Comparison of ENCODE assay signal across 16 cellular contexts in genomic region chr11:17010851-17011420, GRCh38. TPM values are rescaled to one million over a fixed set of nuclear protein-coding genes. Genes with fewer than 3 reads are reported as not detected.
DNase-seq lines count a peak whose midpoint lies in the region; ATAC-seq and TF ChIP-seq lines count a peak whose summit lies in the region.
"Had no signal": no experiment of that assay in that cellular context is flagged by ENCODE, and none has a peak within 500 bp of the region (broad histone marks: within the 10 kb centered on the region; RNA-seq: fewer than 3 reads in every experiment).

No MANE protein-coding gene starts in this region.

- H2AK5ac ChIP-seq in neuronal stem cell (ENCODE audit: low read depth, low read length), result no peak overlapping the region

- H3K14ac ChIP-seq in neuronal stem cell (ENCODE audit: low read length), result no peak overlapping the region

- H3K4ac ChIP-seq in neuronal stem cell (ENCODE audit: low read length), result no peak overlapping the region

- no peak overlapping the region for H2BK12ac ChIP-seq in neuronal stem cell (ENCODE audit: low read length)

- 72 to 77% methylated on average over 5 to 8 of the region's 8 CpGs for WGBS in endodermal cell (ENCODE audit: insufficient coverage in 1 of 2, insufficient read length in 1 of 2), 2 experiments
- WGBS in neuronal stem cell (ENCODE audit: extremely low coverage in 2 of 2, insufficient read length in 2 of 2, insufficient replicate concordance in 1 of 2), 2 donors, result no CpG with 5 or more reads among the region's 8 CpGs

- H4K91ac ChIP-seq in neuronal stem cell (ENCODE audit: low read depth, low read length, poor library complexity), result no peak overlapping the region

- DNase-seq in ELF-1 (ENCODE audit: low read depth, low spot score) (peak; percentile 72), NCI-H526 (lab: John Stamatoyannopoulos, UW) (peak; percentile 59 to 72), endodermal cell (peak; percentile 65), neuronal stem cell (ENCODE audit: low spot score) (no peak), SW 1271 (lab: John Stamatoyannopoulos, UW) (no peak)
- no peak for DNase-seq in activated naive CD8-positive, alpha-beta T cell treated with anti-CD3 and anti-CD28 coated beads for 36 hours
- DNase-seq: DMS 273 treated with DMSO at 0.1 percent for 48 hours, MV-4-11, NCI-H1436, NCI-H2029, NCI-H524, OCI-M1, SJCRH30 had no signal

- TF ChIP-seq CTCF in endodermal cell (conservative IDR thresholded peaks at IDR 0.05), result peak; percentile 30

- H3K4me3 Mint-ChIP-seq in endodermal cell, result no peak overlapping the region
- no peak overlapping the region for H3K4me3 Mint-ChIP-seq in activated naive CD8-positive, alpha-beta T cell treated with anti-CD3 and anti-CD28 coated beads for 36 hours

- no peak overlapping the region for H3K18ac ChIP-seq in neuronal stem cell (ENCODE audit: low read length)

- H3K4me1 Mint-ChIP-seq in endodermal cell, result peaks cover 5% of the 10 kb centered on the region
- H3K4me1 Mint-ChIP-seq in activated naive CD8-positive, alpha-beta T cell treated with anti-CD3 and anti-CD28 coated beads for 36 hours, result peaks cover 7% of the 10 kb centered on the region

- H2BK120ac ChIP-seq in neuronal stem cell (ENCODE audit: low read depth, low read length), result no peak overlapping the region

- H2BK15ac ChIP-seq in neuronal stem cell (ENCODE audit: low read length), result no peak overlapping the region

- H3K36me3 Mint-ChIP-seq in endodermal cell (ENCODE audit: low read depth), result no peaks in the 10 kb centered on the region
- no peaks in the 10 kb centered on the region for H3K36me3 Mint-ChIP-seq in activated naive CD8-positive, alpha-beta T cell treated with anti-CD3 and anti-CD28 coated beads for 36 hours

- no peak overlapping the region for H2BK5ac ChIP-seq in neuronal stem cell (ENCODE audit: low read length)

- H3K23ac ChIP-seq in neuronal stem cell (ENCODE audit: low read depth, low read length, poor library complexity), result peak overlapping the region; percentile 56

- H3K27ac ChIP-seq in endodermal cell (ENCODE audit: low read depth, low read length), result no peak overlapping the region
- H3K27ac ChIP-seq in neuronal stem cell (replicated peaks; ENCODE audit: low read length), result no peak overlapping the region
- H3K27ac ChIP-seq: C4-2B, SJCRH30 had no signal

- peaks cover 16% of the 10 kb centered on the region for H3K27me3 Mint-ChIP-seq in endodermal cell (ENCODE audit: insufficient read depth)
- peaks cover 17% of the 10 kb centered on the region for H3K27me3 Mint-ChIP-seq in activated naive CD8-positive, alpha-beta T cell treated with anti-CD3 and anti-CD28 coated beads for 36 hours

- no peak overlapping the region for H4K8ac ChIP-seq in neuronal stem cell (ENCODE audit: low read depth, low read length)

- H3K4me3 ChIP-seq in endodermal cell (ENCODE audit: low read length) (no peak overlapping the region), neuronal stem cell (ENCODE audit: low read length in 2 of 2) (no peak overlapping the region)
- H3K4me3 ChIP-seq: HAP-1, SJCRH30 had no signal

- no peaks in the 10 kb centered on the region for H3K79me1 ChIP-seq in neuronal stem cell (ENCODE audit: low read depth, low read length)

- no peaks in the 10 kb centered on the region for H3K9me3 Mint-ChIP-seq in endodermal cell
- no peaks in the 10 kb centered on the region for H3K9me3 Mint-ChIP-seq in activated naive CD8-positive, alpha-beta T cell treated with anti-CD3 and anti-CD28 coated beads for 36 hours

- no peak overlapping the region for H2AFZ ChIP-seq in neuronal stem cell (ENCODE audit: low read length)

- H3K9ac ChIP-seq in endodermal cell (ENCODE audit: extremely low read depth, low read length, poor library complexity, severe bottlenecking) (no peak overlapping the region), neuronal stem cell (ENCODE audit: low read depth, low read length, poor library complexity) (peak overlapping the region; percentile 39)

- peaks cover 49% of the 10 kb centered on the region for H3K27me3 ChIP-seq in endodermal cell (ENCODE audit: control insufficient read depth, insufficient read depth, low read length, poor library complexity, severe bottlenecking)
- no peaks in the 10 kb centered on the region for H3K27me3 ChIP-seq in neuronal stem cell (ENCODE audit: control insufficient read depth in 3 of 3, insufficient read depth in 3 of 3, low read depth in 1 of 3, low read length in 3 of 3)

- H3K4me1 ChIP-seq in endodermal cell (ENCODE audit: control insufficient read depth, insufficient read depth, low read length) (no peaks in the 10 kb centered on the region), neuronal stem cell (ENCODE audit: control insufficient read depth in 2 of 2, insufficient read depth in 1 of 2, low read depth in 1 of 2, low read length in 2 of 2) (peaks cover 0 to 3% of the 10 kb centered on the region in 2 donors)
- H3K4me1 ChIP-seq: SJCRH30 had no signal

- no peaks in the 10 kb centered on the region for H3K36me3 ChIP-seq in endodermal cell (ENCODE audit: control insufficient read depth, insufficient read depth, low read length)
- H3K36me3 ChIP-seq in neuronal stem cell (replicated peaks in 1 of 2; ENCODE audit: control insufficient read depth in 2 of 2, insufficient read depth in 2 of 2, low read length in 2 of 2), result peaks cover 2 to 14% of the 10 kb centered on the region in 2 donors
- H3K36me3 ChIP-seq: HAP-1, SJCRH30 had no signal

- H3K9me3 ChIP-seq in endodermal cell (ENCODE audit: control insufficient read depth, low read length) (no peaks in the 10 kb centered on the region), neuronal stem cell (replicated peaks in 1 of 2; ENCODE audit: control insufficient read depth in 2 of 2, insufficient read depth in 1 of 2, low read depth in 1 of 2, low read length in 2 of 2) (no peaks in the 10 kb centered on the region)
- H3K9me3 ChIP-seq: HAP-1, SJCRH30 had no signal

- no peak overlapping the region for H3K4me2 ChIP-seq in neuronal stem cell (ENCODE audit: insufficient read depth, low read length, poor library complexity, severe bottlenecking)

- no peak overlapping the region for H3K27ac Mint-ChIP-seq in endodermal cell
- no peak overlapping the region for H3K27ac Mint-ChIP-seq in activated naive CD8-positive, alpha-beta T cell treated with anti-CD3 and anti-CD28 coated beads for 36 hours

- ATAC-seq in GM21515 (IDR thresholded peaks at IDR 0.05; ENCODE audit: unreplicated experiment), result no peak

RNA-seq across cellular contexts. Expression of gene PLEKHA7, which starts 3.3 kb away (rescaled TPM):
- 10 to 100 TPM; 17.5 to 21.9 TPM for total RNA-seq in endodermal cell
- 19.0 TPM for polyA plus RNA-seq in endodermal cell (2013, experiment 1 of 2)
- polyA plus RNA-seq in endodermal cell (2013, experiment 2 of 2), result 20.8 TPM
- polyA plus RNA-seq in neuronal stem cell (2013, experiment 1 of 2), result 15.2 TPM
- polyA plus RNA-seq in neuronal stem cell (2013, experiment 2 of 2), result 15.1 TPM
- 1 to 10 TPM; 5.1 to 5.6 TPM for total RNA-seq in activated naive CD8-positive, alpha-beta T cell treated with anti-CD3 and anti-CD28 coated beads for 36 hours
- total RNA-seq: SJCRH30 had no signal

Comparison
In these comparisons a context has a peak if more than half of its experiments do, and no peak if none do; other contexts are left out.
1. DNase-seq: peak in ELF-1 (single experiment), NCI-H526 (2 of 2) and endodermal cell (single experiment); none in neuronal stem cell (single experiment), SW 1271 (0 of 2) and activated naive CD8-positive, alpha-beta T cell treated with anti-CD3 and anti-CD28 coated beads for 36 hours (single experiment).